In the genomic region with DNA sequence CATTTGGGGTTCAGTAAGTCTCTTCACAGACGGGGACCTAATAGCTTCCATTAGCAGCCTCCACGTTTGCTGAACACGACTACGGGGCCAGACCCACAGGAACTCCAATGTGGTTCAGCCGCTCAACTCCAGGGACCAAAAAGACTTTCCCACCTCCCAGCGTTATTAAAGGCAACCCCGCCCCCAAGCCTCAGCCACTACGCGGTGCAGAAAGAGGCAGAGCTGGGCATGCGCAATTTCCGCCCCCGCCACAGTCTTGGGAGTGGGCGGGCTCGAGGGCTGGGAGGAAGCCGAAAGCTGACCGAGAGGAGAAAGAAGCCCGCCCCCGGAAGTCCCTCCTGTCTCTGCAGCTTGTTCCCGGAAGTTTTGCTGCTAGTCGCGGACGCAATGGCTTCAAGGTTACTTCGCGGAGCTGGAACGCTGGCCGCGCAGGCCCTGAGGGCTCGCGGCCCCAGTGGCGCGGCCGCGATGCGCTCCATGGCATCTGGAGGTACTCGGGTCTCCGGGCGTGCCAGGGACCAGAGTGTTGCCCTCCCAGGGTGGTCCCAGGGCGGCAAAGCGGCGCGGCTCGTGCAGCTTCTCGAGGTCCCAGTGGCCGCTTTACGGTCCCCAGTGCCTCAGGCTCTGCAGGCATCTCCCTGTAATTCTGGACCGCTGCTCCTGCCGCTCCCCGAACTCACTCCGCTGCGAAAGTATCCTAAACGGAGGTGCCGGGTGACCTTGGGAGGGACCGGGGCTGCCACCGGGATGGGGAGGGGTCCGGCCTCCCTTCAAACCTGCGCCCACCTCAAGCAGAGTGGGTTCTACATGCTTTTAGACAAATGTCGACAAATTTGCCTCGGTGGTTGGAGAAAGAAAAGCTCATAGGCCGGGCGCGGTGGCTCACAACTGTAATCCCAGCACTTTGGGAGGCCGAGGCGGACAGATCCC, we compare ENCODE assay signal across 8 cellular contexts. TPM values are rescaled to one million over a fixed set of nuclear protein-coding genes. Genes with fewer than 3 reads are reported as not detected.
DNase-seq lines count a peak whose midpoint lies in the region; ATAC-seq, FAIRE-seq and TF ChIP-seq lines count a peak whose summit lies in the region.

Gene COX5B (plus strand): TSS at position 363 of the 930 bp plus-strand sequence. CDS start 25 bp downstream, at position 388.

- peak; percentile 92 for FAIRE-seq in TTC549 (lab: Jason Lieb, UNC)

- no peaks in the 10 kb centered on the region for H3K9me3 ChIP-seq in body of pancreas
- no peaks in the 10 kb centered on the region for H3K9me3 ChIP-seq in sigmoid colon

- TF ChIP-seq POLR2A in body of pancreas (IDR thresholded peaks at IDR 0.05) (peak; percentile 71 to 98 (median 98)), sigmoid colon (IDR thresholded peaks at IDR 0.05) (peak; percentile 82 to 87)

- H3K4me1 ChIP-seq in body of pancreas (peaks cover 23% of the 10 kb centered on the region), sigmoid colon (peaks cover 0 to 21% (median 18%) of the 10 kb centered on the region in 4 donors)

- TF ChIP-seq EP300 in sigmoid colon (IDR thresholded peaks at IDR 0.05), result peak in 1 of 4 donors; percentile 66

- 1% methylated on average over 33 to 63 of the region's 63 CpGs for WGBS in body of pancreas, 2 donors
- WGBS in sigmoid colon, 2 donors, result 0 to 1% methylated on average over 63 of the region's 63 CpGs

- DNase-seq in NCI-H2107 treated with DMSO at 0.1 percent for 48 hours (lab: John Stamatoyannopoulos, UW; ENCODE audit: unreplicated experiment), result peak; percentile 96
- DNase-seq in body of pancreas, result peak; percentile 99
- DNase-seq in iPS DF 19.7 (ENCODE audit: low read depth, low spot score), result peak; percentile 87
- DNase-seq in sigmoid colon, result peak; percentile 100

- H3K36me3 ChIP-seq in body of pancreas (replicated peaks in 1 of 2; ENCODE audit: insufficient read depth in 1 of 2, low read depth in 2 of 2) (peaks cover 4 to 13% of the 10 kb centered on the region in 2 donors), sigmoid colon (peaks cover 0 to 37% (median 25%) of the 10 kb centered on the region in 4 donors)

- peak within 1 kb of the TSS; percentile 81 for H3K27ac ChIP-seq in 22Rv1
- peak within 1 kb of the TSS; percentile 86 to 95 (median 94) for H3K27ac ChIP-seq in body of pancreas
- peak within 1 kb of the TSS; percentile 89 to 95 (median 91) for H3K27ac ChIP-seq in sigmoid colon

- H3K4me3 ChIP-seq in body of pancreas (peak within 1 kb of the TSS; percentile 33 to 79), sigmoid colon (peak within 1 kb of the TSS; percentile 63 to 96 (median 82))

- ATAC-seq in GM18520 (IDR thresholded peaks at IDR 0.05; ENCODE audit: unreplicated experiment) (peak; percentile 84), HG03064 (IDR thresholded peaks at IDR 0.05; ENCODE audit: low read depth, unreplicated experiment) (peak; percentile 87), body of pancreas (peak; percentile 99)

- H3K27me3 ChIP-seq in body of pancreas (no peaks in the 10 kb centered on the region), sigmoid colon (no peaks in the 10 kb centered on the region)

- no peak for TF ChIP-seq CTCF in 22Rv1 (IDR thresholded peaks at IDR 0.05)
- peak in 2 of 7 experiments; percentile 3 to 23 for TF ChIP-seq CTCF in body of pancreas (IDR thresholded peaks at IDR 0.05)
- no peak for TF ChIP-seq CTCF in sigmoid colon (IDR thresholded peaks at IDR 0.05)

- intact Hi-C loops in body of pancreas (cut with DNase I) (no loop called here), sigmoid colon (cut with DNase I) (loop anchor here (1.0 to 10.0 kb wide), 3 partner anchors 17 to 51 kb away; no protein-coding TSS in a partner anchor)

RNA-seq across cellular contexts. Expression of gene COX5B, which starts in this region (rescaled TPM):
- total RNA-seq in body of pancreas, result 100 to 1,000 TPM; 202 to 336 TPM
- 100 to 1,000 TPM; 358 to 796 (median 595) TPM for total RNA-seq in sigmoid colon
- polyA plus RNA-seq in sigmoid colon, result 1,000 to 10,000 TPM in 1 of 3 donors, 100 to 1,000 TPM in 2; 596 to 1,023 (median 842) TPM

Comparison
In these comparisons a context has a peak if more than half of its experiments do, and no peak if none do; other contexts are left out.
1. Peak in every context shown above with its lines: DNase-seq, ATAC-seq, H3K4me3 ChIP-seq and H3K27ac ChIP-seq.